In the genomic region with DNA sequence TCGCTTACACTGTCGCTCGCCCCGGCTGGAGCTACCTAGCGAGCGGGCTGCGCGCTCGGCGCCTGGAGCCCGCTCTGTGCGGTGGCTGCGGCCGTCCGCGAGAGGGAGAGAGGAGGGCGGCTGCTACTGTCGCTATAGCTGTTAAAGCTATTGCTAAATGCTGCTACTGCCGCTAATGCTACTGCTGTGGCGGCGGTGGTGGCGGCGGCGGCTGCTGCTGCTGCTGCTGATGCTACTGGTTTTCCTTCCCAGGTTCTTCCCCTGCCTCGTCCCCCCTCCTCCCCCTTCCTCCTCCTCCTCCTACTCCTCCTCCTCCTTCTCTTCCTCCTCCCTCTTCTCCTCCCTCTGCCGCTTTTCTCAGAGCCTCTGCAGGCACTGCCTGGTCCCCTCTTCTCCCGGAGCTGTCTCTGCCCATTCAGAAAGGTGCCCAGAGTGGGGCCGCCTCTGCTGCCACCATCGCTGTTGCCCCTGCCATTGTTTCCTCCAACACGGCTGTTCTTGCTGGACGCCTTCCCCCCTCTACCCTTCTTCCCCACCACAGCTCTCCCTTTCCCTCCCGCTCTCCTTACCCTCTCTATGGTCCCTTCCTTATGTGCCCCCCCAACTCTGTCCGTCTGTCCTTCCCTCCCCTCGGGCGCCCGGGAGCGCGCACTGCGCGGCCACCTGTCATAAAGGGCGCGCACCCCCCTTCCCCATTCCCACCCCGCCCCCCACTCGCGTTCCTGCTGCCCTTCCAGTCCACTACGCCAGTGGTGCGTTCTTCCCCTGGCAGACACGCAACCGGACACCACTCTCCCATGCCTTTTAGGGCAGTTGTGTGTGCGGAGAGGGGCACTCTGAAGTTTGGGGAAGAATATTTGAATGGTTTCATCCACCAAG, we compare ENCODE assay signal across 8 cellular contexts. TPM values are rescaled to one million over a fixed set of nuclear protein-coding genes. Genes with fewer than 3 reads are reported as not detected.
DNase-seq lines count a peak whose midpoint lies in the region; ATAC-seq and TF ChIP-seq lines count a peak whose summit lies in the region.

A gene (minus strand): TSS at position 243 of the 879 bp plus-strand sequence.

- no peak within 1 kb of the TSS for H3K27ac ChIP-seq in GM23338 (ENCODE audit: low read depth)
- peak within 1 kb of the TSS; percentile 80 to 89 (median 84) for H3K27ac ChIP-seq in sigmoid colon

- H3K36me3 Mint-ChIP-seq in GM23338 (ENCODE audit: low read depth): peaks cover 3% of the 10 kb centered on the region; the same call in 1 of the 3 replicates
- H3K36me3 Mint-ChIP-seq in activated naive CD4-positive, alpha-beta T cell treated with anti-CD3 and anti-CD28 coated beads for 36 hours (ENCODE audit: low read depth): peaks cover 1% of the 10 kb centered on the region

- no peak for TF ChIP-seq CTCF in GM23338 (conservative IDR thresholded peaks at IDR 0.05; ENCODE audit: low read depth in 2 of 2)
- no peak for TF ChIP-seq CTCF in NB4 (IDR thresholded peaks at IDR 0.05; ENCODE audit: low read depth, low read length)
- TF ChIP-seq CTCF in sigmoid colon (IDR thresholded peaks at IDR 0.05): peak in 1 of 4 experiments; percentile 13

- peak within 1 kb of the TSS; percentile 76 for H3K4me2 ChIP-seq in GM23338

- H3K9me2 ChIP-seq in GM23338 (ENCODE audit: insufficient read depth): no peaks in the 10 kb centered on the region

- no peaks in the 10 kb centered on the region for H4K20me1 ChIP-seq in GM23338 (replicated peaks; ENCODE audit: insufficient read depth)

- H3K27me3 ChIP-seq in GM23338 (ENCODE audit: insufficient read depth) (peaks cover 40% of the 10 kb centered on the region), sigmoid colon (no peaks in the 10 kb centered on the region)

- H3K4me1 Mint-ChIP-seq in GM23338: peaks cover 2% of the 10 kb centered on the region; the same call in 1 of the 3 replicates
- H3K4me1 Mint-ChIP-seq in activated naive CD4-positive, alpha-beta T cell treated with anti-CD3 and anti-CD28 coated beads for 36 hours (ENCODE audit: low read depth): peaks cover 6% of the 10 kb centered on the region

- CTCF ChIA-PET in activated naive CD4-positive, alpha-beta T cell treated with anti-CD3 and anti-CD28 coated beads for 36 hours (lab: Charles Lee): interaction anchor here (1.1 kb wide), 1 partner anchor 9 kb away, joined by 3 read pairs; no protein-coding TSS in a partner anchor

- no peaks in the 10 kb centered on the region for H3F3A ChIP-seq in GM23338 (replicated peaks; ENCODE audit: low read depth)

- H3K4me1 ChIP-seq in GM23338 (ENCODE audit: insufficient read depth): no peaks in the 10 kb centered on the region; the same call in 1 of the 2 replicates
- peaks cover 0 to 12% (median 0%) of the 10 kb centered on the region in 4 donors for H3K4me1 ChIP-seq in sigmoid colon

- TF ChIP-seq EP300 in sigmoid colon (IDR thresholded peaks at IDR 0.05): no peak

- in situ Hi-C loops in ACHN (cut with HindIII; ENCODE audit: low pct_ligation_motif_present, low pct_unique_long_range_greater_than_20kb, low sequenced_read_pairs): no loop called here

- peak within 1 kb of the TSS; percentile 80 for H2AFZ ChIP-seq in GM23338

- ATAC-seq in GM23338: peak; percentile 88
- peak; percentile 89 for ATAC-seq in left ventricle myocardium superior

- intact Hi-C loops in activated naive CD4-positive, alpha-beta T cell treated with anti-CD3 and anti-CD28 coated beads for 36 hours (cut with micrococcal nuclease): loop anchor here (2.0 to 10.0 kb wide), 3 partner anchors 231 to 1509 kb away; a partner anchor contains a TSS
- intact Hi-C loops in left ventricle myocardium superior (cut with micrococcal nuclease): no loop called here
- intact Hi-C loops in sigmoid colon (cut with DNase I): loop anchor here (2.0 to 10.0 kb wide), 3 partner anchors 229 to 352 kb away; a partner anchor contains a TSS

- WGBS in sigmoid colon, 2 donors: 4 to 5% methylated on average over 50 of the region's 50 CpGs

- peak within 1 kb of the TSS; percentile 58 for H3K4me3 ChIP-seq in GM23338
- H3K4me3 ChIP-seq in NB4 (ENCODE audit: low read depth, low read length): no peak within 1 kb of the TSS
- H3K4me3 ChIP-seq in sigmoid colon: peak within 1 kb of the TSS; percentile 45 to 62 (median 59)

- H3K9me3 ChIP-seq in sigmoid colon: no peaks in the 10 kb centered on the region

- peak within 1 kb of the TSS; percentile 82 for H3K4me3 Mint-ChIP-seq in GM23338
- peak within 1 kb of the TSS; percentile 95 for H3K4me3 Mint-ChIP-seq in activated naive CD4-positive, alpha-beta T cell treated with anti-CD3 and anti-CD28 coated beads for 36 hours

- DNase-seq in NCI-H1417 (lab: John Stamatoyannopoulos, UW): peak in 2 of 3 experiments; percentile 87 to 90
- no peak for DNase-seq in NCI-H1417 treated with DMSO at 0.1 percent for 48 hours (lab: John Stamatoyannopoulos, UW)
- peak; percentile 69 for DNase-seq in GM23338 (ENCODE audit: low spot score)
- peak; percentile 49 for DNase-seq in NB4 (ENCODE audit: low read depth)
- DNase-seq in activated naive CD4-positive, alpha-beta T cell treated with anti-CD3 and anti-CD28 coated beads for 36 hours: peak; percentile 44
- DNase-seq in left ventricle myocardium superior: no peak
- DNase-seq in sigmoid colon: peak; percentile 65
- no peak for DNase-seq in ACHN

- H3K27ac Mint-ChIP-seq in GM23338: no peak within 1 kb of the TSS
- H3K27ac Mint-ChIP-seq in activated naive CD4-positive, alpha-beta T cell treated with anti-CD3 and anti-CD28 coated beads for 36 hours: peak within 1 kb of the TSS; percentile 87

- TF ChIP-seq POLR2A in NB4 (IDR thresholded peaks at IDR 0.05; ENCODE audit: extremely low read depth, insufficient read length) (no peak), sigmoid colon (IDR thresholded peaks at IDR 0.05) (no peak)

- H3K36me3 ChIP-seq in GM23338 (ENCODE audit: insufficient read depth) (no peaks in the 10 kb centered on the region), sigmoid colon (no peaks in the 10 kb centered on the region)

- H3K9me3 Mint-ChIP-seq in GM23338: peaks cover 6% of the 10 kb centered on the region; the same call in 2 of the 3 replicates
- no peaks in the 10 kb centered on the region for H3K9me3 Mint-ChIP-seq in activated naive CD4-positive, alpha-beta T cell treated with anti-CD3 and anti-CD28 coated beads for 36 hours

- peaks cover 19% of the 10 kb centered on the region for H3K27me3 Mint-ChIP-seq in GM23338 (ENCODE audit: insufficient read depth, low read depth, poor library complexity)
- peaks cover 5% of the 10 kb centered on the region for H3K27me3 Mint-ChIP-seq in activated naive CD4-positive, alpha-beta T cell treated with anti-CD3 and anti-CD28 coated beads for 36 hours (ENCODE audit: low read depth)

- H3K79me2 ChIP-seq in GM23338 (replicated peaks; ENCODE audit: insufficient read depth): no peaks in the 10 kb centered on the region

TF ChIP-seq in GM23338, 12 proteins besides CTCF, POLR2A, EP300 and RAD21 (continues in another document):
- TF ChIP-seq STAT1 (IDR thresholded peaks at IDR 0.05; ENCODE audit: unreplicated experiment) (no peak), POLR2AphosphoS5 (IDR thresholded peaks at IDR 0.05; ENCODE audit: low read depth) (no peak), CREB1 (CRISPR knock-in tag; IDR thresholded peaks at IDR 0.05; ENCODE audit: low read depth) (no peak)
- TF ChIP-seq, protein P1, sequence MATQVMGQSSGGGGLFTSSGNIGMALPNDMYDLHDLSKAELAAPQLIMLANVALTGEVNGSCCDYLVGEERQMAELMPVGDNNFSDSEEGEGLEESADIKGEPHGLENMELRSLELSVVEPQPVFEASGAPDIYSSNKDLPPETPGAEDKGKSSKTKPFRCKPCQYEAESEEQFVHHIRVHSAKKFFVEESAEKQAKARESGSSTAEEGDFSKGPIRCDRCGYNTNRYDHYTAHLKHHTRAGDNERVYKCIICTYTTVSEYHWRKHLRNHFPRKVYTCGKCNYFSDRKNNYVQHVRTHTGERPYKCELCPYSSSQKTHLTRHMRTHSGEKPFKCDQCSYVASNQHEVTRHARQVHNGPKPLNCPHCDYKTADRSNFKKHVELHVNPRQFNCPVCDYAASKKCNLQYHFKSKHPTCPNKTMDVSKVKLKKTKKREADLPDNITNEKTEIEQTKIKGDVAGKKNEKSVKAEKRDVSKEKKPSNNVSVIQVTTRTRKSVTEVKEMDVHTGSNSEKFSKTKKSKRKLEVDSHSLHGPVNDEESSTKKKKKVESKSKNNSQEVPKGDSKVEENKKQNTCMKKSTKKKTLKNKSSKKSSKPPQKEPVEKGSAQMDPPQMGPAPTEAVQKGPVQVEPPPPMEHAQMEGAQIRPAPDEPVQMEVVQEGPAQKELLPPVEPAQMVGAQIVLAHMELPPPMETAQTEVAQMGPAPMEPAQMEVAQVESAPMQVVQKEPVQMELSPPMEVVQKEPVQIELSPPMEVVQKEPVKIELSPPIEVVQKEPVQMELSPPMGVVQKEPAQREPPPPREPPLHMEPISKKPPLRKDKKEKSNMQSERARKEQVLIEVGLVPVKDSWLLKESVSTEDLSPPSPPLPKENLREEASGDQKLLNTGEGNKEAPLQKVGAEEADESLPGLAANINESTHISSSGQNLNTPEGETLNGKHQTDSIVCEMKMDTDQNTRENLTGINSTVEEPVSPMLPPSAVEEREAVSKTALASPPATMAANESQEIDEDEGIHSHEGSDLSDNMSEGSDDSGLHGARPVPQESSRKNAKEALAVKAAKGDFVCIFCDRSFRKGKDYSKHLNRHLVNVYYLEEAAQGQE (IDR thresholded peaks at IDR 0.05; ENCODE audit: unreplicated experiment): no peak
- TF ChIP-seq, protein P2, sequence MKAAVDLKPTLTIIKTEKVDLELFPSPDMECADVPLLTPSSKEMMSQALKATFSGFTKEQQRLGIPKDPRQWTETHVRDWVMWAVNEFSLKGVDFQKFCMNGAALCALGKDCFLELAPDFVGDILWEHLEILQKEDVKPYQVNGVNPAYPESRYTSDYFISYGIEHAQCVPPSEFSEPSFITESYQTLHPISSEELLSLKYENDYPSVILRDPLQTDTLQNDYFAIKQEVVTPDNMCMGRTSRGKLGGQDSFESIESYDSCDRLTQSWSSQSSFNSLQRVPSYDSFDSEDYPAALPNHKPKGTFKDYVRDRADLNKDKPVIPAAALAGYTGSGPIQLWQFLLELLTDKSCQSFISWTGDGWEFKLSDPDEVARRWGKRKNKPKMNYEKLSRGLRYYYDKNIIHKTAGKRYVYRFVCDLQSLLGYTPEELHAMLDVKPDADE (IDR thresholded peaks at IDR 0.05): no peak

RNA-seq across cellular contexts. Expression of the gene that starts here (rescaled TPM):
- 0.70 and 0.76 TPM in 2 replicates for total RNA-seq in GM23338 (2014; rRNA removed; shearing (Covaris generic))
- 0.09 and 0.16 TPM in 2 replicates for polyA plus RNA-seq in GM23338 (2016; fragmentation: Nextera tagmentation; extraction: Ambion mirVana)
- total RNA-seq in activated naive CD4-positive, alpha-beta T cell treated with anti-CD3 and anti-CD28 coated beads for 36 hours: 1 to 10 TPM in 1 of 2 experiments, under 1 TPM in 1; 0.86 to 1.2 TPM
- 0.32 TPM for total RNA-seq in left ventricle myocardium superior
- total RNA-seq in sigmoid colon: 1 to 10 TPM; 4.1 to 7.3 (median 5.6) TPM
- under 1 TPM in 2 of 3 donors, not detected in 1; 0.17 to 0.23 TPM for polyA plus RNA-seq in sigmoid colon

Comparison
In these comparisons a context has a peak if more than half of its experiments do, and no peak if none do; other contexts are left out.
1. DNase-seq: peak in NCI-H1417 (2 of 3), NB4 (single experiment), activated naive CD4-positive, alpha-beta T cell treated with anti-CD3 and anti-CD28 coated beads for 36 hours (single experiment) and sigmoid colon (single experiment); none in NCI-H1417 treated with DMSO at 0.1 percent for 48 hours (single experiment), left ventricle myocardium superior (single experiment) and ACHN (single experiment).
2. Peak in DNase-seq, ATAC-seq, H3K4me3 ChIP-seq and H3K4me2 ChIP-seq in GM23338; RNA of the gene not detected or under 1 TPM.
3. Peak in ATAC-seq in left ventricle myocardium superior; RNA of the gene not detected or under 1 TPM.